In the genomic region with DNA sequence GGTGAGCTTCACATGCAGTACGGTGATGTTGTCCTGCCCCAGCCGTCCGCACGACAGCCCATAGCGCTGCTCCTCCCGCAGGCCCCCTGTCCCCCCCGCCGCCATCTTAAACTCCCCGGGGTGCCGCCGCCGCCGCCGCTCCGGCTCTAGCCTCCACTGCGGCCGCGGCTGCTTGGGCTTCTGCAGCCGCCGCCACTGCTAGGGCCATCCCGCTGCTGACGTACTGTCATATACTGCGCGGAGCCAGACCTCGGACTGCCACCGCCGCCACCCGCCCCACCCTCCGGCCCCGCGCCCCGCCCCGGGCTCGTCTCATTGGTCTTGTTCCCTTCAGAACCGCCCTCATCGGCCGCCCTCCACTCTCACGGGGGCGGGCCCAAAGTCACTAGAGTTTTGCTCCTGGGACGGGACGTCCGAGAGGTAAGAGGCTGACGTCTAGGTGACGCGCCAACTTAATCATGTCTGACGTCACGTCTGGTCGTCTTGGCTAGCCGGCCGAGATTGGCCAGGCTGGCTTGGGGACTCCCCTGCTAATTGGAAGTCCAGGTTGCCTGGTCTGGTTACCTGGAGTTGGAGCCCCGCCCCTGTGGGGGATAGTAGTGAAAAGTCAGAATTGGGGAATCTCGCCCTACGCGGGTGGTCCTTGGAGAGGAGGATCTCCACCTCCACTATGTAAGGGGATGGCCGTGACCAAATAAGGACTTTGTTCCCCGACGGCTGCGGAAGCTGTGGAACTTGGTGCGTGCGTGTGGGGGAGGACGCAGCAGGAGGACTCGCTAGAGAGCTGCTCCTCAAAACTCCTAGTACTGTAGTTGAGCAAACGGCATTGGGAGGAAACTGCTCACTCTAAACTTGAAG, we compare ENCODE assay signal across 8 cellular contexts.
A peak's percentile ranks its signal among the peaks of the same experiment; 100 is the strongest.
DNase-seq lines count a peak whose midpoint lies in the region; ATAC-seq and TF ChIP-seq lines count a peak whose summit lies in the region.

Gene ELL2, minus strand, starts transcription at position 235 of the 858 bp plus-strand sequence. Its CDS starts 130 bp downstream, at position 105.

- H3K9me3 Mint-ChIP-seq in central memory CD8-positive, alpha-beta T cell = no peaks in the 10 kb centered on the region

- H3K27ac Mint-ChIP-seq in central memory CD8-positive, alpha-beta T cell (ENCODE audit: low read depth) = peak within 1 kb of the TSS; percentile 99

- DNase-seq in AG04449 (ENCODE audit: low read depth, low spot score) = peak; percentile 86
- DNase-seq in NCI-H2227 treated with DMSO at 0.1 percent for 48 hours (lab: John Stamatoyannopoulos, UW) = peak; percentile 69
- peak; percentile 94 to 97 for DNase-seq in central memory CD8-positive, alpha-beta T cell (ENCODE audit: low spot score in 2 of 2)
- DNase-seq in inferior parietal cortex (ENCODE audit: extremely low spot score) = peak; percentile 95
- DNase-seq in smooth muscle cell of the brain vasculature (ENCODE audit: low read depth, low spot score) = peak; percentile 92

- ATAC-seq in GM18868 (IDR thresholded peaks at IDR 0.05; ENCODE audit: unreplicated experiment) (peak; percentile 83), HG03103 (IDR thresholded peaks at IDR 0.05; ENCODE audit: low read depth, unreplicated experiment) (peak; percentile 85)
- peak; percentile 86 to 87 for ATAC-seq in activated CD4-positive, CD25-positive, alpha-beta regulatory T cell treated with anti-CD3 and anti-CD28 coated beads, Interleukin-2, amount 50 U/mL, for 24 hours
- ATAC-seq in central memory CD8-positive, alpha-beta T cell (replicated peaks; ENCODE audit: extremely low read depth, poor library complexity, severe bottlenecking) = peak; percentile 87

- no peaks in the 10 kb centered on the region for H3K27me3 Mint-ChIP-seq in central memory CD8-positive, alpha-beta T cell

- TF ChIP-seq CTCF in AG04449 (IDR thresholded peaks at IDR 0.05; ENCODE audit: insufficient read depth, low read length, missing control alignments) = no peak

- POLR2A ChIA-PET in AG04449 (lab: Yijun Ruan, JAX) = interaction anchor here (0.6 to 1.7 kb wide), 4 partner anchors 30 to 265 kb away, joined by 3 to 5 read pairs (median 4); no protein-coding TSS in a partner anchor

- peak within 1 kb of the TSS; percentile 97 for H3K4me3 Mint-ChIP-seq in central memory CD8-positive, alpha-beta T cell

- H3K4me3 ChIP-seq in AG04449 (ENCODE audit: low read depth, low read length) = peak within 1 kb of the TSS; percentile 92

- H3K36me3 Mint-ChIP-seq in central memory CD8-positive, alpha-beta T cell (ENCODE audit: insufficient read depth) = peaks cover 22% of the 10 kb centered on the region

- H3K4me1 Mint-ChIP-seq in central memory CD8-positive, alpha-beta T cell = peaks cover 36% of the 10 kb centered on the region

- CTCF ChIA-PET in AG04449 (lab: Yijun Ruan, JAX) = interaction anchor here (0.7 to 7.5 kb wide), 16 partner anchors 9 to 383 kb away, joined by 3 to 43 read pairs (median 3); no protein-coding TSS in a partner anchor

Comparison
In these comparisons a context has a peak if more than half of its experiments do, and no peak if none do; other contexts are left out.
1. Peak in every context shown above with its lines: DNase-seq, ATAC-seq and H3K4me3 ChIP-seq.